Comparison of ENCODE assay signal across 21 cellular contexts in genomic region chrX:13147758-13148157, GRCh38.
"Had no signal": no experiment of that assay in that cellular context is flagged by ENCODE, and none has a peak within 500 bp of the region (broad histone marks: within the 10 kb centered on the region; RNA-seq: fewer than 3 reads in every experiment).

No MANE protein-coding gene starts in this region.

- DNase-seq: cerebellar nuclear complex; dorsolateral prefrontal cortex; effector CD8-positive, alpha-beta T cell; gastrocnemius medialis; heart right ventricle; hypothalamus; naive B cell; posterior cingulate gyrus; stimulated activated CD4-positive, alpha-beta T cell treated with anti-CD3 and anti-CD28 coated beads, Interleukin-2, amount 100 ng/mL, for 24 hours; stimulated activated CD4-positive, alpha-beta T cell treated with anti-CD3 and anti-CD28 coated beads, Interleukin-4, amount 100 ng/mL, for 4 hours; stimulated activated naive CD4-positive, alpha-beta T cell; stomach; substantia nigra; transverse colon had no signal

- H3K4me1 ChIP-seq: gastrocnemius medialis had no signal

- ATAC-seq: esophagus mucosa, gastrocnemius medialis, heart right ventricle, left lobe of liver, sciatic nerve had no signal

- H3K27me3 ChIP-seq: gastrocnemius medialis, neutrophil, stomach, transverse colon had no signal

- H3K9me3 ChIP-seq: gastrocnemius medialis, neutrophil, thoracic aorta, transverse colon had no signal

- H3K27ac ChIP-seq: coronary artery, dorsolateral prefrontal cortex, gastrocnemius medialis, heart right ventricle, neutrophil, skin epidermis, stomach, thoracic aorta, transverse colon had no signal

- H3K4me3 ChIP-seq: coronary artery, dorsolateral prefrontal cortex, gastrocnemius medialis, heart right ventricle, skin epidermis, stomach, thoracic aorta, transverse colon had no signal

- H3K27ac Mint-ChIP-seq: naive B cell had no signal

- H3K36me3 ChIP-seq: gastrocnemius medialis, heart right ventricle, neutrophil, stomach, thoracic aorta, transverse colon had no signal

- H3K4me3 Mint-ChIP-seq: naive B cell had no signal
